2 cellular contexts compared by ENCODE assay signal in genomic region chr15:63151665-63152064, GRCh38.
A peak's percentile ranks its signal among the peaks of the same experiment; 100 is the strongest.
TF ChIP-seq lines count a peak whose summit lies in the region.

No MANE protein-coding gene starts in this region.

TF ChIP-seq in GM12891, 5 proteins besides CTCF, POLR2A, EP300 and RAD21:
- TF ChIP-seq SPI1 (IDR thresholded peaks at IDR 0.05; ENCODE audit: low read depth, low read length), result no peak
- TF ChIP-seq POLR2AphosphoS5 (IDR thresholded peaks at IDR 0.05; ENCODE audit: low read depth, low read length), result 0 out of 2 replicates have a peak, but pooled peaks have one; percentile 21

TF ChIP-seq in K562, 482 proteins besides CTCF, POLR2A, EP300 and RAD21:
- TF ChIP-seq ZNF12 (CRISPR knock-in tag; IDR thresholded peaks at IDR 0.05), result peak; percentile 53; the same call in 1 of the 2 replicates
- TF ChIP-seq MXD1 (CRISPR knock-in tag; IDR thresholded peaks at IDR 0.05; ENCODE audit: borderline replicate concordance, poor library complexity, severe bottlenecking), result no peak
- TF ChIP-seq SIX5 (IDR thresholded peaks at IDR 0.05; ENCODE audit: borderline replicate concordance in 1 of 2, insufficient read depth in 1 of 2, low read depth in 1 of 2, low read length in 2 of 2), result no peak
- TF ChIP-seq FOXP1 (CRISPR knock-in tag; IDR thresholded peaks at IDR 0.05), result no peak
- TF ChIP-seq ADNP (tag; IDR thresholded peaks at IDR 0.05), result 0 out of 2 replicates have a peak, but pooled peaks have one; percentile 9
